1 cellular context compared by ENCODE assay signal in genomic region chr17:45043813-45044540, GRCh38.
TF ChIP-seq lines count a peak whose summit lies in the region.

No MANE protein-coding gene starts in this region.

TF ChIP-seq in GM23338, 12 proteins besides CTCF, POLR2A, EP300 and RAD21 (continued from another document):
- TF ChIP-seq ZNF462 (CRISPR knock-in tag; IDR thresholded peaks at IDR 0.05): no peak
- TF ChIP-seq ZNF331 (CRISPR knock-in tag; IDR thresholded peaks at IDR 0.05; ENCODE audit: low read depth): no peak
